ENCODE assay signal across 8 cellular contexts in genomic region chr16:16025214-16025968, GRCh38.
A peak's percentile ranks its signal among the peaks of the same experiment; 100 is the strongest.
DNase-seq lines count a peak whose midpoint lies in the region; ATAC-seq lines count a peak whose summit lies in the region.

No MANE protein-coding gene starts in this region.

- peak; percentile 69 for ATAC-seq in HG03565 (IDR thresholded peaks at IDR 0.05; ENCODE audit: unreplicated experiment)
- no peak for ATAC-seq in HG03095 (IDR thresholded peaks at IDR 0.05; ENCODE audit: unreplicated experiment)
- ATAC-seq in GM19328 (IDR thresholded peaks at IDR 0.05; ENCODE audit: unreplicated experiment): no peak

- peak; percentile 75 for DNase-seq in GM04504 (ENCODE audit: low read depth)
- peak; percentile 58 for DNase-seq in activated T-cell treated with anti-CD3 and anti-CD28 coated beads for 48 hours (ENCODE audit: low read depth)
- DNase-seq in globus pallidus (ENCODE audit: low spot score): peak; percentile 5
- DNase-seq in stimulated activated CD8-positive, alpha-beta memory T cell treated with anti-CD3 and anti-CD28 coated beads, Interleukin-4, amount 100 ng/mL, for 4 hours (ENCODE audit: low read depth in 2 of 2, low spot score in 1 of 2): peak; percentile 20 to 34
- no peak for DNase-seq in NCI-H526 treated with DMSO at 0.1 percent for 48 hours (lab: John Stamatoyannopoulos, UW)
